ENCODE assay signal across 2 cellular contexts in genomic region chr4:55547461-55547770, GRCh38.
TF ChIP-seq lines count a peak whose summit lies in the region.

No MANE protein-coding gene starts in this region.

TF ChIP-seq in HCT116, 20 proteins besides CTCF, POLR2A, EP300 and RAD21 (continued from another document):
- no peak for TF ChIP-seq REST (IDR thresholded peaks at IDR 0.05; ENCODE audit: low read depth)
- TF ChIP-seq SIN3A (IDR thresholded peaks at IDR 0.05; ENCODE audit: low read depth) = no peak
TF ChIP-seq in HCT116: peak in this region for 0.

TF ChIP-seq in SK-N-SH, 30 proteins besides CTCF, POLR2A, EP300 and RAD21 (continued from another document):
- TF ChIP-seq IRF3 (IDR thresholded peaks at IDR 0.05; ENCODE audit: low read depth, low read length) = no peak
- TF ChIP-seq YY1 (IDR thresholded peaks at IDR 0.05; ENCODE audit: low read depth) = 0 out of 2 replicates have a peak, but pooled peaks have one; percentile 1
- no peak for TF ChIP-seq RFX5 (IDR thresholded peaks at IDR 0.05; ENCODE audit: low read length)
- no peak for TF ChIP-seq ZBTB33 (IDR thresholded peaks at IDR 0.05; ENCODE audit: borderline replicate concordance, low read depth)
